ENCODE assay signal across 9 cellular contexts in the genomic region with DNA sequence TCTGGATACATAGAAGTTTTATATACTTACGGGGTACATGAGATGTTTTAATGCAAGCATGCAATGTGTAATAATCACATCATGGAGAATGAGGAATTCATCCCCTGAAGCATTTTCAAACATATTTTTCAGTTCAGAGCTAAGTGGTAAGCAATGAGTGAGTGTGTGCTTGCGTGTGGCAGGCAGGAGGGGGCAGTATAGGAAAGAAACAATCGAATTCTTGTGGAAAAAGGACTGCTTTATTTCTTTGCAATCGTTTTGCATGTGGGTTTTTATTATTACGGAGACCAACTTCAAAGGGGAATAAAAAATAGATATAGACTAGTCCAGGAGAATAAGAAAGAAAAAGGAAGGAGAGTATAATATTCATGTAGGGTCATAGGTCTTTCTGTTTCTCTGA.
DNase-seq lines count a peak whose midpoint lies in the region; ATAC-seq and TF ChIP-seq lines count a peak whose summit lies in the region.
"Had no signal": no experiment of that assay in that cellular context is flagged by ENCODE, and none has a peak within 500 bp of the region (broad histone marks: within the 10 kb centered on the region; RNA-seq: fewer than 3 reads in every experiment).

No MANE protein-coding gene starts in this region.

- H3K4me3 Mint-ChIP-seq in CD14-positive monocyte = no peak overlapping the region
- no peak overlapping the region for H3K4me3 Mint-ChIP-seq in stimulated activated effector memory CD8-positive, alpha-beta T cell treated with anti-CD3 and anti-CD28 coated beads, Interleukin-12 subunit alpha, Interleukin-12 subunit beta, amount 100 ng/mL, for 72 hours

- intact Hi-C loops in CD14-positive monocyte (cut with micrococcal nuclease) = no loop called here

- H3K36me3 Mint-ChIP-seq in CD14-positive monocyte = no peaks in the 10 kb centered on the region
- H3K36me3 Mint-ChIP-seq in stimulated activated effector memory CD8-positive, alpha-beta T cell treated with anti-CD3 and anti-CD28 coated beads, Interleukin-12 subunit alpha, Interleukin-12 subunit beta, amount 100 ng/mL, for 72 hours = no peaks in the 10 kb centered on the region

- TF ChIP-seq CTCF in AG10803 (conservative IDR thresholded peaks at IDR 0.05; ENCODE audit: low read length) (peak; percentile 36), LNCAP (IDR thresholded peaks at IDR 0.05) (peak; percentile 77), fibroblast of mammary gland (conservative IDR thresholded peaks at IDR 0.05; ENCODE audit: control insufficient read depth, insufficient read depth, low read depth, low read length) (peak; percentile 45), CD14-positive monocyte (IDR thresholded peaks at IDR 0.05) (no peak)

- H3K9me3 Mint-ChIP-seq in CD14-positive monocyte = peaks cover 0 to 12% (median 4%) of the 10 kb centered on the region in 7 donors
- peaks cover 6% of the 10 kb centered on the region for H3K9me3 Mint-ChIP-seq in stimulated activated effector memory CD8-positive, alpha-beta T cell treated with anti-CD3 and anti-CD28 coated beads, Interleukin-12 subunit alpha, Interleukin-12 subunit beta, amount 100 ng/mL, for 72 hours

- DNase-seq in AG10803 (ENCODE audit: low read depth) (no peak), fibroblast of mammary gland (ENCODE audit: low read depth) (peak; percentile 6), CD14-positive monocyte (ENCODE audit: low spot score) (no peak)
- DNase-seq in stimulated activated effector memory CD8-positive, alpha-beta T cell treated with anti-CD3 and anti-CD28 coated beads, Interleukin-12 subunit alpha, Interleukin-12 subunit beta, amount 100 ng/mL, for 72 hours (ENCODE audit: low spot score in 2 of 2) = no peak
- DNase-seq: activated T-cell treated with anti-CD3 and anti-CD28 coated beads, Interleukin-2, amount 50 U/mL, for 1 hour had no signal

- H3K4me3 ChIP-seq in AG10803 (ENCODE audit: low read length) (no peak overlapping the region), fibroblast of mammary gland (ENCODE audit: control insufficient read depth, low read depth, low read length) (no peak overlapping the region)

- no peaks in the 10 kb centered on the region for H3K4me1 Mint-ChIP-seq in CD14-positive monocyte
- H3K4me1 Mint-ChIP-seq in stimulated activated effector memory CD8-positive, alpha-beta T cell treated with anti-CD3 and anti-CD28 coated beads, Interleukin-12 subunit alpha, Interleukin-12 subunit beta, amount 100 ng/mL, for 72 hours = no peaks in the 10 kb centered on the region

- H3K27me3 Mint-ChIP-seq in CD14-positive monocyte (ENCODE audit: low read depth in 3 of 3) = peaks cover 0 to 2% (median 2%) of the 10 kb centered on the region in 3 donors

- peak; percentile 45 for ATAC-seq in GM18868 (IDR thresholded peaks at IDR 0.05; ENCODE audit: unreplicated experiment)
- no peak for ATAC-seq in GM18520 (IDR thresholded peaks at IDR 0.05; ENCODE audit: unreplicated experiment)
- no peak for ATAC-seq in stimulated activated effector memory CD8-positive, alpha-beta T cell treated with anti-CD3 and anti-CD28 coated beads, Interleukin-12 subunit alpha, Interleukin-12 subunit beta, amount 100 ng/mL, for 72 hours
- ATAC-seq in GM21717 (IDR thresholded peaks at IDR 0.05; ENCODE audit: unreplicated experiment) = no peak

- no peak overlapping the region for H3K27ac Mint-ChIP-seq in CD14-positive monocyte
- H3K27ac Mint-ChIP-seq in stimulated activated effector memory CD8-positive, alpha-beta T cell treated with anti-CD3 and anti-CD28 coated beads, Interleukin-12 subunit alpha, Interleukin-12 subunit beta, amount 100 ng/mL, for 72 hours = no peak overlapping the region
